In the genomic region with DNA sequence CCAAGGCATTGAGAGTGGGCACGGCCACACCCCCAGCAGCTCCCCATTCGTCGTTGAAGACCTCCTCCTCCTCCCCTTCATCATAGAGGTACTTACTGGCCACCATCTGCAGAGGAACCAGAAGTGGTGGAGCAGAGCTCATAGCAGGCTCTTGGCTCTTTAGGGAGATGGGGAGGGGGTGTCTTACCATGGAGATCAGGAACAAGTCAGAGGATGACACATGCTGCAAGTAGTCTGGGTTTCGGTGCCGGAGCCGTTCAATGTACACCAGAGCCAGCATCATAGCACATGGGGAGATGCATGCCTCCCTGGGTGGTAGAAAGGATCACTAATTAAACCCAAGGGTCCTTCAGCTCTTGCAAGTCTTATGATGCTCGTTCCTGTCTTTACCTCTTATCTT, we compare ENCODE assay signal across 13 cellular contexts. TPM values are rescaled to one million over a fixed set of nuclear protein-coding genes. Genes with fewer than 3 reads are reported as not detected.
DNase-seq lines count a peak whose midpoint lies in the region; ATAC-seq and TF ChIP-seq lines count a peak whose summit lies in the region.
"Had no signal": no experiment of that assay in that cellular context is flagged by ENCODE, and none has a peak within 500 bp of the region (broad histone marks: within the 10 kb centered on the region; RNA-seq: fewer than 3 reads in every experiment).

No MANE protein-coding gene starts in this region.

- H3K27ac ChIP-seq in esophagus muscularis mucosa (replicated peaks in 1 of 4) (no peak overlapping the region), ovary (no peak overlapping the region), OCI-LY7 (ENCODE audit: low read depth, low read length, poor library complexity, severe bottlenecking) (no peak overlapping the region)
- H3K27ac ChIP-seq: KMS-11 had no signal

- H3K4me3 Mint-ChIP-seq in activated CD4-positive, alpha-beta T cell treated with anti-CD3 and anti-CD28 coated beads, Interleukin-2, amount 10 ng/mL, durations not matched to agents 24 days and 14 days, result peak overlapping the region; percentile 94
- H3K4me3 Mint-ChIP-seq in T-cell, result peak overlapping the region; percentile 62 to 92 (median 88)

- no peaks in the 10 kb centered on the region for H3K9me3 Mint-ChIP-seq in activated CD4-positive, alpha-beta T cell treated with anti-CD3 and anti-CD28 coated beads, Interleukin-2, amount 10 ng/mL, durations not matched to agents 24 days and 14 days
- no peaks in the 10 kb centered on the region for H3K9me3 Mint-ChIP-seq in T-cell

- CTCF ChIA-PET in T-cell (lab: Charles Lee), result interaction anchor here (0.6 to 3.0 kb wide), 9 partner anchors 9 to 214 kb away, joined by 3 to 26 read pairs (median 5); partner anchors contain the start of gene NHEJ1 (in 2 of the 2)
- CTCF ChIA-PET in OCI-LY7 (lab: Charles Lee; ENCODE audit: unreplicated experiment), result interaction anchor here (0.6 to 1.3 kb wide), 3 partner anchors 71 to 818 kb away, joined by 3 to 5 read pairs (median 3); partner anchors contain the start of genes CATIP, GLB1L and STK16

- no peak overlapping the region for H2AFZ ChIP-seq in OCI-LY7 (ENCODE audit: low read length)

- intact Hi-C loops in activated CD4-positive, alpha-beta T cell treated with anti-CD3 and anti-CD28 coated beads, Interleukin-2, amount 10 ng/mL, durations not matched to agents 24 days and 14 days (cut with micrococcal nuclease), result loop anchor here (5.0 kb wide), 1 partner anchor 958 kb away; the partner anchor contains the start of gene ARPC2
- intact Hi-C loops in esophagus muscularis mucosa (cut with DNase I) (loop anchor here (10.0 kb wide), 1 partner anchor 210 kb away; the partner anchor contains the start of gene DNPEP), ovary (cut with DNase I) (loop anchor here in 2 of 4 donors (5.0 to 10.0 kb wide), 4 partner anchors 42 to 1160 kb away; partner anchors contain the start of genes ABCB6 (in 1 of the 2), ANKZF1 (in 1 of the 2) and ATG9A (in 1 of the 2)), OCI-LY7 (cut with micrococcal nuclease; ENCODE audit: unreplicated experiment) (loop anchor here (5.0 kb wide), 2 partner anchors 212 to 368 kb away; partner anchors contain the start of genes CHPF, DNPEP and TMEM198)

- 74% methylated on average over 6 of the region's 7 CpGs for WGBS in esophagus muscularis mucosa
- WGBS in ovary, 3 donors, result 81 to 83% (median 81%) methylated on average over 7 of the region's 7 CpGs

- POLR2A ChIA-PET in T-cell (lab: Charles Lee), result interaction anchor here (0.6 to 1.0 kb wide), 4 partner anchors 22 to 146 kb away, joined by 3 to 6 read pairs (median 4); no protein-coding TSS in a partner anchor
- POLR2A ChIA-PET in OCI-LY7 (lab: Charles Lee), result interaction anchor here (3.3 kb wide), 1 partner anchor 32 kb away, joined by 23 read pairs; the partner anchor contains the start of gene ZFAND2B

- H3K4me2 ChIP-seq in OCI-LY7 (ENCODE audit: low read length), result no peak overlapping the region

- H3K9me2 ChIP-seq in OCI-LY7 (ENCODE audit: insufficient read depth, low read length), result no peaks in the 10 kb centered on the region

- BruUV-seq in OCI-LY7 (replicated peaks; lab: Mats Ljungman, UMichigan), result no TSS peak

- H3K4me3 ChIP-seq in esophagus muscularis mucosa, result no peak overlapping the region
- no peak overlapping the region for H3K4me3 ChIP-seq in ovary
- no peak overlapping the region for H3K4me3 ChIP-seq in OCI-LY7 (ENCODE audit: low read depth, low read length, poor library complexity, severe bottlenecking)

- H3K27ac Mint-ChIP-seq in activated CD4-positive, alpha-beta T cell treated with anti-CD3 and anti-CD28 coated beads, Interleukin-2, amount 10 ng/mL, durations not matched to agents 24 days and 14 days, result peak overlapping the region; percentile 67
- peak overlapping the region; percentile 86 for H3K27ac Mint-ChIP-seq in T-cell

- no peaks in the 10 kb centered on the region for H3K9me3 ChIP-seq in esophagus muscularis mucosa
- H3K9me3 ChIP-seq in ovary, result no peaks in the 10 kb centered on the region
- H3K9me3 ChIP-seq in OCI-LY7 (ENCODE audit: low read length), result no peaks in the 10 kb centered on the region
- H3K9me3 ChIP-seq: gastroesophageal sphincter had no signal

- H3K79me2 ChIP-seq in OCI-LY7 (ENCODE audit: insufficient read depth, low read depth, low read length), result peaks cover 21% of the 10 kb centered on the region; the same call in 1 of the 2 replicates

- H3K36me3 Mint-ChIP-seq in activated CD4-positive, alpha-beta T cell treated with anti-CD3 and anti-CD28 coated beads, Interleukin-2, amount 10 ng/mL, durations not matched to agents 24 days and 14 days (ENCODE audit: low read depth), result peaks cover 43% of the 10 kb centered on the region
- H3K36me3 Mint-ChIP-seq in T-cell, result peaks cover 35% of the 10 kb centered on the region

- peak; percentile 55 for DNase-seq in activated CD4-positive, alpha-beta T cell treated with anti-CD3 and anti-CD28 coated beads, Interleukin-2, amount 10 ng/mL, durations not matched to agents 24 days and 14 days
- no peak for DNase-seq in activated CD4-positive, alpha-beta T cell treated with anti-CD3 and anti-CD28 coated beads, Interleukin-2, amount 50 U/mL, for 1 hour
- DNase-seq in T-cell (no peak), esophagus muscularis mucosa (ENCODE audit: extremely low spot score) (peak; percentile 26), renal cortical epithelial cell (ENCODE audit: low read depth) (peak; percentile 53), NCI-H69 (lab: John Stamatoyannopoulos, UW) (no peak), ovary (no peak), OCI-LY7 (ENCODE audit: low spot score) (no peak)
- DNase-seq: cerebellar nuclear complex, mesendoderm, NCI-H1417 had no signal

- TF ChIP-seq EP300 in esophagus muscularis mucosa (IDR thresholded peaks at IDR 0.05), result no peak
- no peak for TF ChIP-seq EP300 in ovary (IDR thresholded peaks at IDR 0.05)

- TF ChIP-seq POLR2A in esophagus muscularis mucosa (IDR thresholded peaks at IDR 0.05; ENCODE audit: low read depth) (no peak), ovary (IDR thresholded peaks at IDR 0.05) (no peak)

- peaks cover 36 to 71% (median 57%) of the 10 kb centered on the region in 4 donors for H3K4me1 ChIP-seq in esophagus muscularis mucosa
- H3K4me1 ChIP-seq in ovary (ENCODE audit: insufficient read depth), result peaks cover 11% of the 10 kb centered on the region
- peaks cover 17% of the 10 kb centered on the region for H3K4me1 ChIP-seq in OCI-LY7 (ENCODE audit: insufficient read depth, low read length, poor library complexity, severe bottlenecking)

- H3K36me3 ChIP-seq in esophagus muscularis mucosa (peaks cover 22 to 43% (median 40%) of the 10 kb centered on the region in 4 donors), ovary (no peaks in the 10 kb centered on the region), OCI-LY7 (ENCODE audit: insufficient read depth, low read length) (peaks cover 54% of the 10 kb centered on the region)

- H4K20me1 ChIP-seq in OCI-LY7 (ENCODE audit: insufficient read depth, low read length), result 0 out of 2 replicates have a peak, but pooled peaks cover 10% of the 10 kb centered on the region

- no peak for ATAC-seq in T-cell (replicated peaks in 1 of 4)
- ATAC-seq: gastroesophageal sphincter had no signal

- no peaks in the 10 kb centered on the region for H3K27me3 Mint-ChIP-seq in activated CD4-positive, alpha-beta T cell treated with anti-CD3 and anti-CD28 coated beads, Interleukin-2, amount 10 ng/mL, durations not matched to agents 24 days and 14 days
- no peaks in the 10 kb centered on the region for H3K27me3 Mint-ChIP-seq in T-cell

- H3K27me3 ChIP-seq in esophagus muscularis mucosa, result no peaks in the 10 kb centered on the region
- no peaks in the 10 kb centered on the region for H3K27me3 ChIP-seq in ovary
- H3K27me3 ChIP-seq: gastroesophageal sphincter had no signal

- H3K4me1 Mint-ChIP-seq in activated CD4-positive, alpha-beta T cell treated with anti-CD3 and anti-CD28 coated beads, Interleukin-2, amount 10 ng/mL, durations not matched to agents 24 days and 14 days, result peaks cover 41% of the 10 kb centered on the region
- H3K4me1 Mint-ChIP-seq in T-cell, result peaks cover 48 to 64% (median 52%) of the 10 kb centered on the region in 3 donors

- no peak for TF ChIP-seq CTCF in esophagus muscularis mucosa (IDR thresholded peaks at IDR 0.05)
- TF ChIP-seq CTCF in ovary (IDR thresholded peaks at IDR 0.05), result no peak
- no peak for TF ChIP-seq CTCF in OCI-LY7 (conservative IDR thresholded peaks at IDR 0.05; ENCODE audit: low read length)

RNA-seq across cellular contexts. Expression of gene CNPPD1, which starts 1.9 kb away (rescaled TPM):
- total RNA-seq in activated CD4-positive, alpha-beta T cell treated with anti-CD3 and anti-CD28 coated beads, Interleukin-2, amount 10 ng/mL, durations not matched to agents 24 days and 14 days, result 62.0 and 62.6 TPM in 2 replicates
- total RNA-seq in T-cell, result 10 to 100 TPM; 49.2 to 89.5 (median 83.2) TPM
- 10 to 100 TPM; 41.9 to 98.0 (median 61.9) TPM for total RNA-seq in esophagus muscularis mucosa
- total RNA-seq in renal cortical epithelial cell, result 39.1 and 46.3 TPM in 2 replicates
- 10 to 100 TPM; 29.7 to 68.2 (median 62.8) TPM for total RNA-seq in ovary
- 10 to 100 TPM; 27.1 to 46.7 TPM for polyA plus RNA-seq in ovary
- total RNA-seq in OCI-LY7 (2014; rRNA removed; shearing (Covaris generic)), result 39.2 and 40.1 TPM in 2 replicates
- 67.5 and 68.2 TPM in 2 replicates for total RNA-seq in OCI-LY7 (2022)

RNA-seq across cellular contexts. Expression of gene RETREG2, which starts 3.3 kb away (rescaled TPM):
- 54.1 and 57.4 TPM in 2 replicates for total RNA-seq in activated CD4-positive, alpha-beta T cell treated with anti-CD3 and anti-CD28 coated beads, Interleukin-2, amount 10 ng/mL, durations not matched to agents 24 days and 14 days
- total RNA-seq in T-cell (100 to 1,000 TPM in 3 of 5 donors, 10 to 100 TPM in 2; 85.2 to 131 (median 109) TPM), esophagus muscularis mucosa (10 to 100 TPM; 44.0 to 69.3 (median 56.3) TPM), renal cortical epithelial cell (65.6 and 73.5 TPM in 2 replicates), ovary (100 to 1,000 TPM in 3 of 7 donors, 10 to 100 TPM in 4; 40.9 to 106 (median 95.6) TPM), OCI-LY7 (2022) (74.6 and 88.2 TPM in 2 replicates)
- polyA plus RNA-seq in ovary, result 100 to 1,000 TPM in 1 of 2 donors, 10 to 100 TPM in 1; 74.4 to 110 TPM
- total RNA-seq in OCI-LY7 (2014; rRNA removed; shearing (Covaris generic)), result 44.9 and 59.1 TPM in 2 replicates

RNA-seq across cellular contexts. Expression of gene SLC23A3, which starts 5.0 kb away (rescaled TPM):
- total RNA-seq in activated CD4-positive, alpha-beta T cell treated with anti-CD3 and anti-CD28 coated beads, Interleukin-2, amount 10 ng/mL, durations not matched to agents 24 days and 14 days, result 1.8 and 2.3 TPM in 2 replicates
- total RNA-seq in T-cell (1 to 10 TPM in 3 of 5 donors, under 1 TPM in 2; 0.54 to 8.7 (median 5.1) TPM), esophagus muscularis mucosa (under 1 TPM; 0.23 to 0.58 (median 0.37) TPM), renal cortical epithelial cell (1.0 and 1.6 TPM in 2 replicates), ovary (1 to 10 TPM in 6 of 7 donors, under 1 TPM in 1; 0.84 to 4.5 (median 1.7) TPM), OCI-LY7 (2022) (3.1 and 6.7 TPM in 2 replicates)
- polyA plus RNA-seq in ovary, result 1 to 10 TPM in 1 of 2 donors, under 1 TPM in 1; 0.81 to 1.1 TPM
- total RNA-seq in OCI-LY7 (2014; rRNA removed; shearing (Covaris generic)), result 2.7 and 4.0 TPM in 2 replicates

RNA-seq across cellular contexts. Expression of gene NHEJ1, which starts 14.2 kb away (rescaled TPM):
- 20.7 and 22.8 TPM in 2 replicates for total RNA-seq in activated CD4-positive, alpha-beta T cell treated with anti-CD3 and anti-CD28 coated beads, Interleukin-2, amount 10 ng/mL, durations not matched to agents 24 days and 14 days
- total RNA-seq in T-cell, result 10 to 100 TPM; 17.3 to 21.1 (median 18.2) TPM
- 10 to 100 TPM; 15.1 to 24.4 (median 17.8) TPM for total RNA-seq in esophagus muscularis mucosa
- 18.4 and 24.6 TPM in 2 replicates for total RNA-seq in renal cortical epithelial cell
- 10 to 100 TPM; 14.7 to 19.1 (median 17.1) TPM for total RNA-seq in ovary
- 10 to 100 TPM; 10.8 to 23.1 TPM for polyA plus RNA-seq in ovary
- total RNA-seq in OCI-LY7 (2014; rRNA removed; shearing (Covaris generic)), result 12.7 and 14.9 TPM in 2 replicates
- total RNA-seq in OCI-LY7 (2022), result 12.3 and 14.3 TPM in 2 replicates

RNA-seq across cellular contexts. Expression of gene ZFAND2B, which starts 31.8 kb away (rescaled TPM):
- total RNA-seq in activated CD4-positive, alpha-beta T cell treated with anti-CD3 and anti-CD28 coated beads, Interleukin-2, amount 10 ng/mL, durations not matched to agents 24 days and 14 days, result 36.7 and 37.4 TPM in 2 replicates
- total RNA-seq in T-cell (10 to 100 TPM; 61.7 to 91.6 (median 85.6) TPM), esophagus muscularis mucosa (10 to 100 TPM; 27.0 to 50.1 (median 36.9) TPM), renal cortical epithelial cell (18.4 and 30.9 TPM in 2 replicates), ovary (10 to 100 TPM; 22.4 to 45.6 (median 33.9) TPM), OCI-LY7 (2022) (35.3 and 35.9 TPM in 2 replicates)
- 10 to 100 TPM; 14.3 to 31.1 TPM for polyA plus RNA-seq in ovary
- 42.4 and 51.6 TPM in 2 replicates for total RNA-seq in OCI-LY7 (2014; rRNA removed; shearing (Covaris generic))

Comparison
In these comparisons a context has a peak if more than half of its experiments do, and no peak if none do; other contexts are left out.
1. DNase-seq: peak in activated CD4-positive, alpha-beta T cell treated with anti-CD3 and anti-CD28 coated beads, Interleukin-2, amount 10 ng/mL, durations not matched to agents 24 days and 14 days (single experiment), esophagus muscularis mucosa (single experiment) and renal cortical epithelial cell (single experiment); none in activated CD4-positive, alpha-beta T cell treated with anti-CD3 and anti-CD28 coated beads, Interleukin-2, amount 50 U/mL, for 1 hour (single experiment), T-cell (0 of 34), NCI-H69 (single experiment), ovary (0 of 5) and OCI-LY7 (single experiment).